1 cellular context compared by ENCODE assay signal in the genomic region with DNA sequence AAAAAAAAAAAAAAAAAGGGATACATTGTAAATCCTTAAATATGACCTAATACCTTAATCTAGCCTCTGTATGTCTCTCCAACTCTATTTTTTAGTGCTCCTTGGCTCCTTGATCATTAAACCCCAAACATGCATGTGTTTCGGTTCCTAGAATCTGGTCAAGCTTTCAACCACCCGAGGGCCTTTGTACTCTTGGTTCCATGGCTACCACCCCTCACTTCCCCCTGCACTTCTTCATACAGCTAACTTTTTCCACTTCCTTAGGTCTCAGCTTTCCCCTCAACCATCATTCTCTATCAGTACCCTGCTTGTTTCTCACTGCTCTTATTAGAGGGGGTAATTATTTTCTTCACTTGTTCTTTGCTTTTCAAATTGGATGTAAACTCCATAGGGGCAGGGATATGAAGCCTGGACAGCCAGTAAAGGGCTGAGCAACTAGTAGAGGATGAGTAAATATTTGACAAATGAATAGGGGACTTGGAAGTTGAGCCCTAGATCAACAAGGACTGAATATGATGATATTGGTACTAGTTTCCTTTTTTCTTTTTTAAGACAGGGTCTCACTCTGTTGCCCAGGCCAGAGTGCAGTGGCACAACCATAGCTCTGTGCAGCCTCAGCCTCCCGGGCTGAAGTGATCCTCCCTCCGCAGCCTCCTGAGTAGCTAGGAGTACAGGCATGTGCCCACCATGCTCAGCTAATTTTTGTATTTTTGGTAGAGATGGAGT.
A peak's percentile ranks its signal among the peaks of the same experiment; 100 is the strongest.
TF ChIP-seq lines count a peak whose summit lies in the region.

No MANE protein-coding gene starts in this region.

TF ChIP-seq in HepG2, 621 proteins besides CTCF, POLR2A, EP300 and RAD21 (continued from another document and continues in another):
- TF ChIP-seq, protein P1, sequence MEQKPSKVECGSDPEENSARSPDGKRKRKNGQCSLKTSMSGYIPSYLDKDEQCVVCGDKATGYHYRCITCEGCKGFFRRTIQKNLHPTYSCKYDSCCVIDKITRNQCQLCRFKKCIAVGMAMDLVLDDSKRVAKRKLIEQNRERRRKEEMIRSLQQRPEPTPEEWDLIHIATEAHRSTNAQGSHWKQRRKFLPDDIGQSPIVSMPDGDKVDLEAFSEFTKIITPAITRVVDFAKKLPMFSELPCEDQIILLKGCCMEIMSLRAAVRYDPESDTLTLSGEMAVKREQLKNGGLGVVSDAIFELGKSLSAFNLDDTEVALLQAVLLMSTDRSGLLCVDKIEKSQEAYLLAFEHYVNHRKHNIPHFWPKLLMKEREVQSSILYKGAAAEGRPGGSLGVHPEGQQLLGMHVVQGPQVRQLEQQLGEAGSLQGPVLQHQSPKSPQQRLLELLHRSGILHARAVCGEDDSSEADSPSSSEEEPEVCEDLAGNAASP (CRISPR knock-in tag; IDR thresholded peaks at IDR 0.05; ENCODE audit: borderline replicate concordance), result 0 out of 2 replicates have a peak, but pooled peaks have one; percentile 7
- no peak for TF ChIP-seq ZNF713 (CRISPR knock-in tag; IDR thresholded peaks at IDR 0.05)
- no peak for TF ChIP-seq TP53 (CRISPR knock-in tag; conservative IDR thresholded peaks at IDR 0.05)
- no peak for TF ChIP-seq JDP2 (CRISPR knock-in tag; IDR thresholded peaks at IDR 0.05; ENCODE audit: borderline replicate concordance)
- 0 out of 2 replicates have a peak, but pooled peaks have one; percentile 26 for TF ChIP-seq RCOR2 (CRISPR knock-in tag; IDR thresholded peaks at IDR 0.05)
- 0 out of 2 replicates have a peak, but pooled peaks have one; percentile 30 for TF ChIP-seq REPIN1 (CRISPR knock-in tag; IDR thresholded peaks at IDR 0.05; ENCODE audit: borderline replicate concordance, low read depth)
- no peak for TF ChIP-seq ATAD3A (CRISPR knock-in tag; IDR thresholded peaks at IDR 0.05)
- TF ChIP-seq, protein P2, sequence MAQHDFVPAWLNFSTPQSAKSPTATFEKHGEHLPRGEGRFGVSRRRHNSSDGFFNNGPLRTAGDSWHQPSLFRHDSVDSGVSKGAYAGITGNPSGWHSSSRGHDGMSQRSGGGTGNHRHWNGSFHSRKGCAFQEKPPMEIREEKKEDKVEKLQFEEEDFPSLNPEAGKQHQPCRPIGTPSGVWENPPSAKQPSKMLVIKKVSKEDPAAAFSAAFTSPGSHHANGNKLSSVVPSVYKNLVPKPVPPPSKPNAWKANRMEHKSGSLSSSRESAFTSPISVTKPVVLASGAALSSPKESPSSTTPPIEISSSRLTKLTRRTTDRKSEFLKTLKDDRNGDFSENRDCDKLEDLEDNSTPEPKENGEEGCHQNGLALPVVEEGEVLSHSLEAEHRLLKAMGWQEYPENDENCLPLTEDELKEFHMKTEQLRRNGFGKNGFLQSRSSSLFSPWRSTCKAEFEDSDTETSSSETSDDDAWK (CRISPR knock-in tag; IDR thresholded peaks at IDR 0.05), result no peak
- TF ChIP-seq GTF2F1 (IDR thresholded peaks at IDR 0.05; ENCODE audit: low read length), result no peak
- TF ChIP-seq U2AF1 (optimal IDR thresholded peaks at IDR 0.05; ENCODE audit: low read depth, low read length), result no peak
- TF ChIP-seq, protein P3, sequence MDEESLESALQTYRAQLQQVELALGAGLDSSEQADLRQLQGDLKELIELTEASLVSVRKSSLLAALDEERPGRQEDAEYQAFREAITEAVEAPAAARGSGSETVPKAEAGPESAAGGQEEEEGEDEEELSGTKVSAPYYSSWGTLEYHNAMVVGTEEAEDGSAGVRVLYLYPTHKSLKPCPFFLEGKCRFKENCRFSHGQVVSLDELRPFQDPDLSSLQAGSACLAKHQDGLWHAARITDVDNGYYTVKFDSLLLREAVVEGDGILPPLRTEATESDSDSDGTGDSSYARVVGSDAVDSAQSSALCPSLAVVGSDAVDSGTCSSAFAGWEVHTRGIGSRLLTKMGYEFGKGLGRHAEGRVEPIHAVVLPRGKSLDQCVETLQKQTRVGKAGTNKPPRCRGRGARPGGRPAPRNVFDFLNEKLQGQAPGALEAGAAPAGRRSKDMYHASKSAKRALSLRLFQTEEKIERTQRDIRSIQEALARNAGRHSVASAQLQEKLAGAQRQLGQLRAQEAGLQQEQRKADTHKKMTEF (CRISPR knock-in tag; IDR thresholded peaks at IDR 0.05), result 0 out of 2 replicates have a peak, but pooled peaks have one; percentile 17
- TF ChIP-seq, protein P4, sequence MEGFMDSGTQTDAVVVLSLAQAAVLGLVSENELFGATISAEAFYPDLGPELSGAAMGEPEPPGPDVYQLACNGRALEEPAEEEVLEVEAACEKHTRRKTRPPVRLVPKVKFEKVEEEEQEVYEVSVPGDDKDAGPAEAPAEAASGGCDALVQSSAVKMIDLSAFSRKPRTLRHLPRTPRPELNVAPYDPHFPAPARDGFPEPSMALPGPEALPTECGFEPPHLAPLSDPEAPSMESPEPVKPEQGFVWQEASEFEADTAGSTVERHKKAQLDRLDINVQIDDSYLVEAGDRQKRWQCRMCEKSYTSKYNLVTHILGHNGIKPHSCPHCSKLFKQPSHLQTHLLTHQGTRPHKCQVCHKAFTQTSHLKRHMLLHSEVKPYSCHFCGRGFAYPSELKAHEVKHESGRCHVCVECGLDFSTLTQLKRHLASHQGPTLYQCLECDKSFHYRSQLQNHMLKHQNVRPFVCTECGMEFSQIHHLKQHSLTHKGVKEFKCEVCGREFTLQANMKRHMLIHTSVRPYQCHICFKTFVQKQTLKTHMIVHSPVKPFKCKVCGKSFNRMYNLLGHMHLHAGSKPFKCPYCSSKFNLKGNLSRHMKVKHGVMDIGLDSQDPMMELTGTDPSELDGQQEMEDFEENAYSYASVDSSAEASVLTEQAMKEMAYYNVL (CRISPR knock-in tag; IDR thresholded peaks at IDR 0.05; ENCODE audit: borderline replicate concordance), result 0 out of 2 replicates have a peak, but pooled peaks have one; percentile 25
- TF ChIP-seq, protein P5, sequence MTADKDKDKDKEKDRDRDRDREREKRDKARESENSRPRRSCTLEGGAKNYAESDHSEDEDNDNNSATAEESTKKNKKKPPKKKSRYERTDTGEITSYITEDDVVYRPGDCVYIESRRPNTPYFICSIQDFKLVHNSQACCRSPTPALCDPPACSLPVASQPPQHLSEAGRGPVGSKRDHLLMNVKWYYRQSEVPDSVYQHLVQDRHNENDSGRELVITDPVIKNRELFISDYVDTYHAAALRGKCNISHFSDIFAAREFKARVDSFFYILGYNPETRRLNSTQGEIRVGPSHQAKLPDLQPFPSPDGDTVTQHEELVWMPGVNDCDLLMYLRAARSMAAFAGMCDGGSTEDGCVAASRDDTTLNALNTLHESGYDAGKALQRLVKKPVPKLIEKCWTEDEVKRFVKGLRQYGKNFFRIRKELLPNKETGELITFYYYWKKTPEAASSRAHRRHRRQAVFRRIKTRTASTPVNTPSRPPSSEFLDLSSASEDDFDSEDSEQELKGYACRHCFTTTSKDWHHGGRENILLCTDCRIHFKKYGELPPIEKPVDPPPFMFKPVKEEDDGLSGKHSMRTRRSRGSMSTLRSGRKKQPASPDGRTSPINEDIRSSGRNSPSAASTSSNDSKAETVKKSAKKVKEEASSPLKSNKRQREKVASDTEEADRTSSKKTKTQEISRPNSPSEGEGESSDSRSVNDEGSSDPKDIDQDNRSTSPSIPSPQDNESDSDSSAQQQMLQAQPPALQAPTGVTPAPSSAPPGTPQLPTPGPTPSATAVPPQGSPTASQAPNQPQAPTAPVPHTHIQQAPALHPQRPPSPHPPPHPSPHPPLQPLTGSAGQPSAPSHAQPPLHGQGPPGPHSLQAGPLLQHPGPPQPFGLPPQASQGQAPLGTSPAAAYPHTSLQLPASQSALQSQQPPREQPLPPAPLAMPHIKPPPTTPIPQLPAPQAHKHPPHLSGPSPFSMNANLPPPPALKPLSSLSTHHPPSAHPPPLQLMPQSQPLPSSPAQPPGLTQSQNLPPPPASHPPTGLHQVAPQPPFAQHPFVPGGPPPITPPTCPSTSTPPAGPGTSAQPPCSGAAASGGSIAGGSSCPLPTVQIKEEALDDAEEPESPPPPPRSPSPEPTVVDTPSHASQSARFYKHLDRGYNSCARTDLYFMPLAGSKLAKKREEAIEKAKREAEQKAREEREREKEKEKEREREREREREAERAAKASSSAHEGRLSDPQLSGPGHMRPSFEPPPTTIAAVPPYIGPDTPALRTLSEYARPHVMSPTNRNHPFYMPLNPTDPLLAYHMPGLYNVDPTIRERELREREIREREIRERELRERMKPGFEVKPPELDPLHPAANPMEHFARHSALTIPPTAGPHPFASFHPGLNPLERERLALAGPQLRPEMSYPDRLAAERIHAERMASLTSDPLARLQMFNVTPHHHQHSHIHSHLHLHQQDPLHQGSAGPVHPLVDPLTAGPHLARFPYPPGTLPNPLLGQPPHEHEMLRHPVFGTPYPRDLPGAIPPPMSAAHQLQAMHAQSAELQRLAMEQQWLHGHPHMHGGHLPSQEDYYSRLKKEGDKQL (CRISPR knock-in tag; IDR thresholded peaks at IDR 0.05; ENCODE audit: low read depth), result no peak
- TF ChIP-seq CBX1 (IDR thresholded peaks at IDR 0.05; ENCODE audit: low read depth), result no peak
- TF ChIP-seq, protein P6, sequence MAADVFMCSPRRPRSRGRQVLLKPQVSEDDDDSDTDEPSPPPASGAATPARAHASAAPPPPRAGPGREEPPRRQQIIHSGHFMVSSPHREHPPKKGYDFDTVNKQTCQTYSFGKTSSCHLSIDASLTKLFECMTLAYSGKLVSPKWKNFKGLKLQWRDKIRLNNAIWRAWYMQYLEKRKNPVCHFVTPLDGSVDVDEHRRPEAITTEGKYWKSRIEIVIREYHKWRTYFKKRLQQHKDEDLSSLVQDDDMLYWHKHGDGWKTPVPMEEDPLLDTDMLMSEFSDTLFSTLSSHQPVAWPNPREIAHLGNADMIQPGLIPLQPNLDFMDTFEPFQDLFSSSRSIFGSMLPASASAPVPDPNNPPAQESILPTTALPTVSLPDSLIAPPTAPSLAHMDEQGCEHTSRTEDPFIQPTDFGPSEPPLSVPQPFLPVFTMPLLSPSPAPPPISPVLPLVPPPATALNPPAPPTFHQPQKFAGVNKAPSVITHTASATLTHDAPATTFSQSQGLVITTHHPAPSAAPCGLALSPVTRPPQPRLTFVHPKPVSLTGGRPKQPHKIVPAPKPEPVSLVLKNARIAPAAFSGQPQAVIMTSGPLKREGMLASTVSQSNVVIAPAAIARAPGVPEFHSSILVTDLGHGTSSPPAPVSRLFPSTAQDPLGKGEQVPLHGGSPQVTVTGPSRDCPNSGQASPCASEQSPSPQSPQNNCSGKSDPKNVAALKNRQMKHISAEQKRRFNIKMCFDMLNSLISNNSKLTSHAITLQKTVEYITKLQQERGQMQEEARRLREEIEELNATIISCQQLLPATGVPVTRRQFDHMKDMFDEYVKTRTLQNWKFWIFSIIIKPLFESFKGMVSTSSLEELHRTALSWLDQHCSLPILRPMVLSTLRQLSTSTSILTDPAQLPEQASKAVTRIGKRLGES (CRISPR knock-in tag; IDR thresholded peaks at IDR 0.05; ENCODE audit: borderline replicate concordance), result no peak
- no peak for TF ChIP-seq CENPX (CRISPR knock-in tag; IDR thresholded peaks at IDR 0.05)
- TF ChIP-seq CHD2 (IDR thresholded peaks at IDR 0.05; ENCODE audit: low read depth, low read length), result no peak
- TF ChIP-seq SP5 (CRISPR knock-in tag; IDR thresholded peaks at IDR 0.05; ENCODE audit: borderline replicate concordance, low read depth), result 0 out of 2 replicates have a peak, but pooled peaks have one; percentile 20
- peak; percentile 52; the same call in 1 of the 2 replicates for TF ChIP-seq SAP130 (CRISPR knock-in tag; IDR thresholded peaks at IDR 0.05; ENCODE audit: low read depth)
- TF ChIP-seq, protein P7, sequence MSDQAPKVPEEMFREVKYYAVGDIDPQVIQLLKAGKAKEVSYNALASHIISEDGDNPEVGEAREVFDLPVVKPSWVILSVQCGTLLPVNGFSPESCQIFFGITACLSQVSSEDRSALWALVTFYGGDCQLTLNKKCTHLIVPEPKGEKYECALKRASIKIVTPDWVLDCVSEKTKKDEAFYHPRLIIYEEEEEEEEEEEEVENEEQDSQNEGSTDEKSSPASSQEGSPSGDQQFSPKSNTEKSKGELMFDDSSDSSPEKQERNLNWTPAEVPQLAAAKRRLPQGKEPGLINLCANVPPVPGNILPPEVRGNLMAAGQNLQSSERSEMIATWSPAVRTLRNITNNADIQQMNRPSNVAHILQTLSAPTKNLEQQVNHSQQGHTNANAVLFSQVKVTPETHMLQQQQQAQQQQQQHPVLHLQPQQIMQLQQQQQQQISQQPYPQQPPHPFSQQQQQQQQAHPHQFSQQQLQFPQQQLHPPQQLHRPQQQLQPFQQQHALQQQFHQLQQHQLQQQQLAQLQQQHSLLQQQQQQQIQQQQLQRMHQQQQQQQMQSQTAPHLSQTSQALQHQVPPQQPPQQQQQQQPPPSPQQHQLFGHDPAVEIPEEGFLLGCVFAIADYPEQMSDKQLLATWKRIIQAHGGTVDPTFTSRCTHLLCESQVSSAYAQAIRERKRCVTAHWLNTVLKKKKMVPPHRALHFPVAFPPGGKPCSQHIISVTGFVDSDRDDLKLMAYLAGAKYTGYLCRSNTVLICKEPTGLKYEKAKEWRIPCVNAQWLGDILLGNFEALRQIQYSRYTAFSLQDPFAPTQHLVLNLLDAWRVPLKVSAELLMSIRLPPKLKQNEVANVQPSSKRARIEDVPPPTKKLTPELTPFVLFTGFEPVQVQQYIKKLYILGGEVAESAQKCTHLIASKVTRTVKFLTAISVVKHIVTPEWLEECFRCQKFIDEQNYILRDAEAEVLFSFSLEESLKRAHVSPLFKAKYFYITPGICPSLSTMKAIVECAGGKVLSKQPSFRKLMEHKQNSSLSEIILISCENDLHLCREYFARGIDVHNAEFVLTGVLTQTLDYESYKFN (CRISPR knock-in tag; conservative IDR thresholded peaks at IDR 0.05), result peak; percentile 69
- TF ChIP-seq THAP11 (CRISPR knock-in tag; IDR thresholded peaks at IDR 0.05), result no peak
- TF ChIP-seq, protein P8, sequence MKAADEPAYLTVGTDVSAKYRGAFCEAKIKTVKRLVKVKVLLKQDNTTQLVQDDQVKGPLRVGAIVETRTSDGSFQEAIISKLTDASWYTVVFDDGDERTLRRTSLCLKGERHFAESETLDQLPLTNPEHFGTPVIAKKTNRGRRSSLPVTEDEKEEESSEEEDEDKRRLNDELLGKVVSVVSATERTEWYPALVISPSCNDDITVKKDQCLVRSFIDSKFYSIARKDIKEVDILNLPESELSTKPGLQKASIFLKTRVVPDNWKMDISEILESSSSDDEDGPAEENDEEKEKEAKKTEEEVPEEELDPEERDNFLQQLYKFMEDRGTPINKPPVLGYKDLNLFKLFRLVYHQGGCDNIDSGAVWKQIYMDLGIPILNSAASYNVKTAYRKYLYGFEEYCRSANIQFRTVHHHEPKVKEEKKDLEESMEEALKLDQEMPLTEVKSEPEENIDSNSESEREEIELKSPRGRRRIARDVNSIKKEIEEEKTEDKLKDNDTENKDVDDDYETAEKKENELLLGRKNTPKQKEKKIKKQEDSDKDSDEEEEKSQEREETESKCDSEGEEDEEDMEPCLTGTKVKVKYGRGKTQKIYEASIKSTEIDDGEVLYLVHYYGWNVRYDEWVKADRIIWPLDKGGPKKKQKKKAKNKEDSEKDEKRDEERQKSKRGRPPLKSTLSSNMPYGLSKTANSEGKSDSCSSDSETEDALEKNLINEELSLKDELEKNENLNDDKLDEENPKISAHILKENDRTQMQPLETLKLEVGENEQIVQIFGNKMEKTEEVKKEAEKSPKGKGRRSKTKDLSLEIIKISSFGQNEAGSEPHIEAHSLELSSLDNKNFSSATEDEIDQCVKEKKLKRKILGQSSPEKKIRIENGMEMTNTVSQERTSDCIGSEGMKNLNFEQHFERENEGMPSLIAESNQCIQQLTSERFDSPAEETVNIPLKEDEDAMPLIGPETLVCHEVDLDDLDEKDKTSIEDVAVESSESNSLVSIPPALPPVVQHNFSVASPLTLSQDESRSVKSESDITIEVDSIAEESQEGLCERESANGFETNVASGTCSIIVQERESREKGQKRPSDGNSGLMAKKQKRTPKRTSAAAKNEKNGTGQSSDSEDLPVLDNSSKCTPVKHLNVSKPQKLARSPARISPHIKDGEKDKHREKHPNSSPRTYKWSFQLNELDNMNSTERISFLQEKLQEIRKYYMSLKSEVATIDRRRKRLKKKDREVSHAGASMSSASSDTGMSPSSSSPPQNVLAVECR (CRISPR knock-in tag; IDR thresholded peaks at IDR 0.05; ENCODE audit: borderline replicate concordance), result no peak; the same call in 1 of the 2 replicates
